ENCODE assay signal across 8 cellular contexts in genomic region chr14:100103261-100104005, GRCh38. TPM values are rescaled to one million over a fixed set of nuclear protein-coding genes. Genes with fewer than 3 reads are reported as not detected.
DNase-seq lines count a peak whose midpoint lies in the region; ATAC-seq, FAIRE-seq and TF ChIP-seq lines count a peak whose summit lies in the region.

No MANE protein-coding gene starts in this region.

- H3K79me1 ChIP-seq in mesenchymal stem cell (replicated peaks; ENCODE audit: low read length, poor library complexity, severe bottlenecking), result peaks cover 29% of the 10 kb centered on the region

- no peak overlapping the region for H3K4ac ChIP-seq in mesenchymal stem cell (ENCODE audit: low read depth in 1 of 2, low read length in 2 of 2)

- H3K27ac ChIP-seq in liver (ENCODE audit: low read depth in 1 of 2, low read length in 2 of 2) (peak overlapping the region in 1 of 2 donors; percentile 5), HepG2 (ENCODE audit: extremely low read length, insufficient read depth, low read length) (no peak overlapping the region), mesenchymal stem cell (ENCODE audit: low read length, poor library complexity, severe bottlenecking) (no peak overlapping the region), vagina (peak overlapping the region; percentile 67)

- no peak for TF ChIP-seq EP300 in HepG2 (IDR thresholded peaks at IDR 0.05; ENCODE audit: low read depth in 2 of 2, low read length in 2 of 2)
- TF ChIP-seq EP300 in HepG2 (CRISPR knock-in tag; IDR thresholded peaks at IDR 0.05; ENCODE audit: borderline replicate concordance), result no peak

- H2AFZ ChIP-seq in HepG2 (ENCODE audit: low read length) (no peak overlapping the region), mesenchymal stem cell (ENCODE audit: low read depth, low read length) (no peak overlapping the region)

- no peak overlapping the region for H2BK5ac ChIP-seq in mesenchymal stem cell (ENCODE audit: low read depth, low read length, poor library complexity, severe bottlenecking)

- in situ Hi-C loops in HepG2 (cut with HindIII; ENCODE audit: extremely low pct_ligation_motif_present, low pct_unique_long_range_greater_than_20kb), result loop anchor here (10.0 kb wide), 1 partner anchor 119 kb away; no protein-coding TSS in a partner anchor

- BruUV-seq in HepG2 (replicated peaks; lab: Mats Ljungman, UMichigan), result no TSS peak

- no peaks in the 10 kb centered on the region for H3K9me3 ChIP-seq in liver (ENCODE audit: control insufficient read depth in 4 of 4, low read length in 3 of 4)
- no peaks in the 10 kb centered on the region for H3K9me3 ChIP-seq in HepG2 (ENCODE audit: low read length)
- H3K9me3 ChIP-seq in mesenchymal stem cell (ENCODE audit: control insufficient read depth, low read length), result no peaks in the 10 kb centered on the region
- H3K9me3 ChIP-seq in vagina, result no peaks in the 10 kb centered on the region

- H3K27me3 ChIP-seq in liver (ENCODE audit: control insufficient read depth in 4 of 4, insufficient read depth in 4 of 4, low read length in 3 of 4) (no peaks in the 10 kb centered on the region), HepG2 (ENCODE audit: control insufficient read depth in 1 of 2, insufficient read depth in 2 of 2, low read length in 2 of 2) (no peaks in the 10 kb centered on the region), mesenchymal stem cell (ENCODE audit: control insufficient read depth in 1 of 2, insufficient read depth in 1 of 2, low read length in 2 of 2) (no peaks in the 10 kb centered on the region), vagina (no peaks in the 10 kb centered on the region)

- POLR2A ChIA-PET in HepG2 (lab: Yijun Ruan, JAX), result no interaction called here

- intact Hi-C loops in HepG2 (cut with micrococcal nuclease; ENCODE audit: unreplicated experiment), result no loop called here
- intact Hi-C loops in vagina (cut with DNase I), result no loop called here

- WGBS in liver, result 77% methylated on average over 10 of the region's 10 CpGs
- WGBS in HepG2 (ENCODE audit: low lambda C conversion rate), result 96% methylated on average over 9 of the region's 10 CpGs
- WGBS in mesenchymal stem cell, result 96% methylated on average over 10 of the region's 10 CpGs

- H3K14ac ChIP-seq in mesenchymal stem cell (ENCODE audit: low read length in 2 of 2), result no peak overlapping the region

- H3K4me3 ChIP-seq in liver (ENCODE audit: low read depth in 1 of 3, low read length in 3 of 3) (no peak overlapping the region), HepG2 (replicated peaks in 1 of 3; ENCODE audit: insufficient read depth in 1 of 3, low read depth in 2 of 3, low read length in 3 of 3) (no peak overlapping the region), mesenchymal stem cell (ENCODE audit: insufficient read depth in 1 of 2, low read depth in 1 of 2, low read length in 2 of 2) (no peak overlapping the region), vagina (no peak overlapping the region)

- no peak overlapping the region for H3K23ac ChIP-seq in mesenchymal stem cell (ENCODE audit: low read length in 2 of 2)

- no peak for FAIRE-seq in HepG2 (lab: Jason Lieb, UNC)

- H2BK12ac ChIP-seq in mesenchymal stem cell (ENCODE audit: low read length in 2 of 2), result no peak overlapping the region

- TF ChIP-seq CTCF in liver (IDR thresholded peaks at IDR 0.05; ENCODE audit: low read depth, low read length, missing input control) (no peak), HepG2 (CRISPR knock-in tag; IDR thresholded peaks at IDR 0.05) (no peak), vagina (IDR thresholded peaks at IDR 0.05) (no peak), GM10266 (IDR thresholded peaks at IDR 0.05; ENCODE audit: control insufficient read depth, insufficient read depth, low read depth, missing control alignments) (no peak)

- no peaks in the 10 kb centered on the region for H3K79me2 ChIP-seq in HepG2 (ENCODE audit: insufficient read depth, low read length)

- H4K20me1 ChIP-seq in HepG2 (ENCODE audit: insufficient read depth, low read length), result no peaks in the 10 kb centered on the region

- H2BK15ac ChIP-seq in mesenchymal stem cell (ENCODE audit: low read depth, poor library complexity, severe bottlenecking), result peak overlapping the region; percentile 44

- no peak overlapping the region for H3K9ac ChIP-seq in liver (ENCODE audit: low read depth in 1 of 2, low read length in 2 of 2)
- no peak overlapping the region for H3K9ac ChIP-seq in HepG2 (ENCODE audit: insufficient read depth, low read depth, low read length)
- H3K9ac ChIP-seq in mesenchymal stem cell (ENCODE audit: low read length), result peak overlapping the region; percentile 12

- no peak overlapping the region for H4K91ac ChIP-seq in mesenchymal stem cell (ENCODE audit: low read length)

- DNase-seq in HepG2 (ENCODE audit: low spot score) (no peak), cerebellar cortex (ENCODE audit: low spot score) (peak; percentile 60), mesenchymal stem cell (no peak), vagina (ENCODE audit: extremely low spot score in 2 of 2) (no peak), GM10266 (ENCODE audit: extremely low spot score) (no peak), SHP77 (lab: John Stamatoyannopoulos, UW) (no peak)

- H4K8ac ChIP-seq in mesenchymal stem cell (ENCODE audit: low read length), result no peak overlapping the region

- no peak overlapping the region for H3K4me2 ChIP-seq in HepG2 (ENCODE audit: low read depth, low read length)
- H3K4me2 ChIP-seq in mesenchymal stem cell (ENCODE audit: low read length, poor library complexity, severe bottlenecking), result no peak overlapping the region

- H2BK120ac ChIP-seq in mesenchymal stem cell (ENCODE audit: low read depth, low read length), result no peak overlapping the region

- TF ChIP-seq POLR2A in HepG2 (IDR thresholded peaks at IDR 0.05; ENCODE audit: insufficient read depth in 1 of 2, low read depth in 2 of 2, low read length in 2 of 2) (no peak), vagina (IDR thresholded peaks at IDR 0.05) (no peak)

- ATAC-seq in HepG2 (no peak), GM18861 (IDR thresholded peaks at IDR 0.05; ENCODE audit: unreplicated experiment) (no peak)

- H3K4me1 ChIP-seq in liver (ENCODE audit: control insufficient read depth in 4 of 4, insufficient read depth in 4 of 4, low read length in 3 of 4), result peaks cover 3 to 12% (median 9%) of the 10 kb centered on the region in 4 donors
- no peaks in the 10 kb centered on the region for H3K4me1 ChIP-seq in HepG2 (ENCODE audit: insufficient read depth, low read length)
- H3K4me1 ChIP-seq in mesenchymal stem cell (ENCODE audit: control insufficient read depth, insufficient read depth, low read depth, low read length), result peaks cover 5% of the 10 kb centered on the region
- H3K4me1 ChIP-seq in vagina, result peaks cover 65% of the 10 kb centered on the region

- no peak for TF ChIP-seq RAD21 in liver (IDR thresholded peaks at IDR 0.05)
- no peak for TF ChIP-seq RAD21 in HepG2 (CRISPR knock-in tag; IDR thresholded peaks at IDR 0.05)

- H2AK5ac ChIP-seq in mesenchymal stem cell (ENCODE audit: low read length, severe bottlenecking), result no peak overlapping the region

- no peak overlapping the region for H3K18ac ChIP-seq in mesenchymal stem cell (ENCODE audit: low read depth in 1 of 2, low read length in 2 of 2)

- peaks cover 1 to 3% (median 2%) of the 10 kb centered on the region in 4 donors for H3K36me3 ChIP-seq in liver (ENCODE audit: control insufficient read depth in 4 of 4, insufficient read depth in 3 of 4, low read depth in 1 of 4, low read length in 3 of 4)
- peaks cover 3 to 7% of the 10 kb centered on the region in 2 experiments; a peak in 3 of 5 replicates for H3K36me3 ChIP-seq in HepG2 (replicated peaks in 1 of 2; ENCODE audit: control insufficient read depth in 1 of 2, insufficient read depth in 2 of 2, low read length in 2 of 2)
- peaks cover 4 to 12% of the 10 kb centered on the region in 2 experiments for H3K36me3 ChIP-seq in mesenchymal stem cell (ENCODE audit: control insufficient read depth in 1 of 2, insufficient read depth in 2 of 2, low read depth in 1 of 2, low read length in 2 of 2)
- peaks cover 0 to 1% of the 10 kb centered on the region in 2 donors for H3K36me3 ChIP-seq in vagina

- CTCF ChIA-PET in HepG2 (lab: Yijun Ruan, JAX; ENCODE audit: low intra/inter-chr PET ratio, low total read pairs), result no interaction called here

RNA-seq across cellular contexts. Expression of gene EVL, which starts 38.2 kb away (rescaled TPM):
- total RNA-seq in liver (10 to 100 TPM; 11.3 to 85.9 TPM), HepG2 (2016; rRNA removed; fragmentation: Illumina TruSeq; extraction: Trizol) (10.5 and 15.1 TPM in 2 replicates), vagina (112 TPM)
- polyA plus RNA-seq in liver (10 to 100 TPM; 33.2 to 34.7 TPM), HepG2 (2011; rRNA removed) (28.7 and 31.2 TPM in 2 replicates)
- total RNA-seq in HepG2 (2016; cell fraction: cytosol; rRNA removed; fragmentation: Illumina TruSeq; extraction: Trizol; ENCODE audit: low read depth), result 23.1 and 32.6 TPM in 2 replicates
- 10.2 and 17.0 TPM in 2 replicates for total RNA-seq in HepG2 (2016; cell fraction: insoluble cytoplasmic fraction; rRNA removed; fragmentation: Illumina TruSeq; extraction: Trizol)
- 35.4 and 40.2 TPM in 2 replicates for total RNA-seq in HepG2 (2016; cell fraction: membrane; rRNA removed; fragmentation: Illumina TruSeq; extraction: Trizol)
- total RNA-seq in HepG2 (2016; cell fraction: nucleus; rRNA removed; fragmentation: Illumina TruSeq; extraction: Trizol), result 23.3 and 27.6 TPM in 2 replicates
- 12.0 and 12.7 TPM in 2 replicates for polyA plus RNA-seq in HepG2 (2011; cell fraction: cytosol; rRNA removed)
- 124 and 138 TPM in 2 replicates for polyA plus RNA-seq in HepG2 (2011; cell fraction: nucleus; rRNA removed)
- polyA plus RNA-seq in HepG2 (2012), result 29.8 and 33.6 TPM in 2 replicates
- polyA plus RNA-seq in HepG2 (2016; cell fraction: cytosol; fragmentation: Illumina TruSeq; extraction: Trizol; ENCODE audit: low read depth), result 101 and 109 TPM in 2 replicates
- polyA plus RNA-seq in HepG2 (2016; cell fraction: insoluble cytoplasmic fraction; fragmentation: Illumina TruSeq; extraction: Trizol; ENCODE audit: low read depth), result 23.4 and 35.8 TPM in 2 replicates
- 114 and 115 TPM in 2 replicates for polyA plus RNA-seq in HepG2 (2016; cell fraction: membrane; fragmentation: Illumina TruSeq; extraction: Trizol; ENCODE audit: low read depth)
- 87.0 and 99.6 TPM in 2 replicates for polyA plus RNA-seq in HepG2 (2016; cell fraction: nucleus; fragmentation: Illumina TruSeq; extraction: Trizol; ENCODE audit: insufficient read depth, low read depth)
- polyA minus RNA-seq in HepG2 (2011; rRNA and poly(A)+ RNA removed; ENCODE audit: low replicate concordance), result 11.3 and 23.0 TPM in 2 replicates
- 13.0 and 14.0 TPM in 2 replicates for polyA minus RNA-seq in HepG2 (2011; cell fraction: cytosol; rRNA and poly(A)+ RNA removed)
- polyA minus RNA-seq in HepG2 (2011; cell fraction: nucleus; rRNA and poly(A)+ RNA removed), result 31.1 and 31.2 TPM in 2 replicates
- polyA plus RNA-seq in mesenchymal stem cell (2013, experiment 1 of 2), result 25.6 TPM
- polyA plus RNA-seq in mesenchymal stem cell (2013, experiment 2 of 2), result 23.8 TPM

RNA-seq across cellular contexts. Expression of gene DEGS2, which starts 56.0 kb away (rescaled TPM):
- under 1 TPM; 0.17 to 0.37 TPM for total RNA-seq in liver
- under 1 TPM; 0.13 to 0.42 TPM for polyA plus RNA-seq in liver
- 0.09 TPM in 1 of 2 replicates, not detected in the other for total RNA-seq in HepG2 (2016; rRNA removed; fragmentation: Illumina TruSeq; extraction: Trizol)
- total RNA-seq in HepG2 (2016; cell fraction: cytosol; rRNA removed; fragmentation: Illumina TruSeq; extraction: Trizol; ENCODE audit: low read depth), result 0.18 and 0.30 TPM in 2 replicates
- total RNA-seq in HepG2 (2016; cell fraction: insoluble cytoplasmic fraction; rRNA removed; fragmentation: Illumina TruSeq; extraction: Trizol), result 0.04 TPM in 2 replicates
- 0.07 and 0.19 TPM in 2 replicates for total RNA-seq in HepG2 (2016; cell fraction: membrane; rRNA removed; fragmentation: Illumina TruSeq; extraction: Trizol)
- 0.12 and 0.28 TPM in 2 replicates for total RNA-seq in HepG2 (2016; cell fraction: nucleus; rRNA removed; fragmentation: Illumina TruSeq; extraction: Trizol)
- 0.09 and 0.14 TPM in 2 replicates for polyA plus RNA-seq in HepG2 (2011; rRNA removed)
- polyA plus RNA-seq in HepG2 (2011; cell fraction: cytosol; rRNA removed), result 0.15 and 0.30 TPM in 2 replicates
- 1.6 and 2.0 TPM in 2 replicates for polyA plus RNA-seq in HepG2 (2011; cell fraction: nucleus; rRNA removed)
- 0.25 and 0.91 TPM in 2 replicates for polyA plus RNA-seq in HepG2 (2012)
- not detected in 2 replicates for polyA plus RNA-seq in HepG2 (2016; cell fraction: cytosol; fragmentation: Illumina TruSeq; extraction: Trizol; ENCODE audit: low read depth)
- 0.07 TPM in 1 of 2 replicates, not detected in the other for polyA plus RNA-seq in HepG2 (2016; cell fraction: insoluble cytoplasmic fraction; fragmentation: Illumina TruSeq; extraction: Trizol; ENCODE audit: low read depth)
- polyA plus RNA-seq in HepG2 (2016; cell fraction: membrane; fragmentation: Illumina TruSeq; extraction: Trizol; ENCODE audit: low read depth), result not detected in 2 replicates
- 0.22 TPM in 1 of 2 replicates, not detected in the other for polyA plus RNA-seq in HepG2 (2016; cell fraction: nucleus; fragmentation: Illumina TruSeq; extraction: Trizol; ENCODE audit: insufficient read depth, low read depth)
- 0.30 and 1.6 TPM in 2 replicates for polyA minus RNA-seq in HepG2 (2011; rRNA and poly(A)+ RNA removed; ENCODE audit: low replicate concordance)
- polyA minus RNA-seq in HepG2 (2011; cell fraction: cytosol; rRNA and poly(A)+ RNA removed), result 0.26 and 0.30 TPM in 2 replicates
- polyA minus RNA-seq in HepG2 (2011; cell fraction: nucleus; rRNA and poly(A)+ RNA removed), result 0.37 and 0.90 TPM in 2 replicates
- polyA plus RNA-seq in mesenchymal stem cell (2013, experiment 1 of 2), result not detected
- polyA plus RNA-seq in mesenchymal stem cell (2013, experiment 2 of 2), result not detected
- total RNA-seq in vagina, result 19.9 TPM

Comparison
In these comparisons a context has a peak if more than half of its experiments do, and no peak if none do; other contexts are left out.
1. RNA of gene DEGS2, which starts 56.0 kb away (total RNA-seq): 19.9 TPM in vagina (single experiment); 0.17 to 0.37 TPM in liver and 0.04 to 0.30 TPM in HepG2; every median in the first group is over 10 times any median in the second.